ENCODE assay signal across 1 cellular context in genomic region chr2:70671059-70671685, GRCh38.
TF ChIP-seq lines count a peak whose summit lies in the region.

No MANE protein-coding gene starts in this region.

TF ChIP-seq in HepG2, 621 proteins besides CTCF, POLR2A, EP300 and RAD21 (continued from another document):
- no peak for TF ChIP-seq MTERF4 (CRISPR knock-in tag; IDR thresholded peaks at IDR 0.05)
- TF ChIP-seq ZNF552 (CRISPR knock-in tag; IDR thresholded peaks at IDR 0.05; ENCODE audit: borderline replicate concordance), result no peak
- no peak for TF ChIP-seq ZNF780A (CRISPR knock-in tag; IDR thresholded peaks at IDR 0.05)
- TF ChIP-seq ZFP90 (CRISPR knock-in tag; IDR thresholded peaks at IDR 0.05; ENCODE audit: borderline replicate concordance), result no peak
- no peak for TF ChIP-seq ZFP41 (CRISPR knock-in tag; IDR thresholded peaks at IDR 0.05; ENCODE audit: borderline replicate concordance)
- TF ChIP-seq ZNF883 (CRISPR knock-in tag; IDR thresholded peaks at IDR 0.05; ENCODE audit: not compliant biosample characterization), result no peak
- no peak for TF ChIP-seq HNRNPH1 (optimal IDR thresholded peaks at IDR 0.05; ENCODE audit: low read depth, low read length)
- TF ChIP-seq RAD51 (IDR thresholded peaks at IDR 0.05; ENCODE audit: borderline replicate concordance), result no peak
- no peak for TF ChIP-seq ZNF768 (CRISPR knock-in tag; IDR thresholded peaks at IDR 0.05)
- TF ChIP-seq ZNF451 (CRISPR knock-in tag; IDR thresholded peaks at IDR 0.05), result no peak
- TF ChIP-seq ZNF749 (CRISPR knock-in tag; IDR thresholded peaks at IDR 0.05; ENCODE audit: borderline replicate concordance), result no peak
- no peak for TF ChIP-seq POGZ (CRISPR knock-in tag; IDR thresholded peaks at IDR 0.05)
- no peak for TF ChIP-seq RFX3 (CRISPR knock-in tag; IDR thresholded peaks at IDR 0.05)
- no peak for TF ChIP-seq ZNF260 (CRISPR knock-in tag; IDR thresholded peaks at IDR 0.05; ENCODE audit: borderline replicate concordance, low read depth)
